Comparison of ENCODE assay signal across 23 cellular contexts in genomic region chr2:158378926-158379325, GRCh38.
"Had no signal": no experiment of that assay in that cellular context is flagged by ENCODE, and none has a peak within 500 bp of the region (broad histone marks: within the 10 kb centered on the region; RNA-seq: fewer than 3 reads in every experiment).

No MANE protein-coding gene starts in this region.

- ATAC-seq: activated CD4-positive, alpha-beta T cell treated with anti-CD3 and anti-CD28 coated beads for 36 hours; activated naive CD8-positive, alpha-beta T cell treated with anti-CD3 and anti-CD28 coated beads, Interleukin-2, amount 50 U/mL, for 24 hours; body of pancreas; gastroesophageal sphincter had no signal

- DNase-seq: activated CD4-positive, alpha-beta memory T cell treated with anti-CD3 and anti-CD28 coated beads, Interleukin-2, amount 10 ng/mL, durations not matched to agents 7 days and 5 days; activated CD4-positive, alpha-beta T cell treated with anti-CD3 and anti-CD28 coated beads for 36 hours; activated CD4-positive, alpha-beta T cell treated with anti-CD3 and anti-CD28 coated beads, Interleukin-2, amount 10 ng/mL, durations not matched to agents 24 days and 14 days; activated CD4-positive, CD25-positive, alpha-beta regulatory T cell; activated CD4-positive, CD25-positive, alpha-beta regulatory T cell treated with anti-CD3 and anti-CD28 coated beads, Interleukin-2, amount 50 U/mL, for 72 hours; activated effector memory CD4-positive, alpha-beta T cell treated with anti-CD3 and anti-CD28 coated beads, Interleukin-2, amount 50 U/mL, for 16 hours; activated naive CD4-positive, alpha-beta T cell treated with anti-CD3 and anti-CD28 coated beads for 36 hours; activated naive CD8-positive, alpha-beta T cell treated with anti-CD3 and anti-CD28 coated beads for 36 hours; activated naive CD8-positive, alpha-beta T cell treated with anti-CD3 and anti-CD28 coated beads, Interleukin-2, amount 50 U/mL, for 24 hours; activated T-cell treated with anti-CD3 and anti-CD28 coated beads, Interleukin-2, amount 50 U/mL, for 1 hour; activated T-cell treated with anti-CD3 and anti-CD28 coated beads, Interleukin-2, amount 50 U/mL, for 48 hours; adrenal gland; amygdala; aorta; body of pancreas; caudate nucleus; effector CD8-positive, alpha-beta T cell; esophagus squamous epithelium; foreskin melanocyte; head of caudate nucleus; hippocampal formation; T-helper 2 cell had no signal
